ENCODE assay signal across 8 cellular contexts in the genomic region with DNA sequence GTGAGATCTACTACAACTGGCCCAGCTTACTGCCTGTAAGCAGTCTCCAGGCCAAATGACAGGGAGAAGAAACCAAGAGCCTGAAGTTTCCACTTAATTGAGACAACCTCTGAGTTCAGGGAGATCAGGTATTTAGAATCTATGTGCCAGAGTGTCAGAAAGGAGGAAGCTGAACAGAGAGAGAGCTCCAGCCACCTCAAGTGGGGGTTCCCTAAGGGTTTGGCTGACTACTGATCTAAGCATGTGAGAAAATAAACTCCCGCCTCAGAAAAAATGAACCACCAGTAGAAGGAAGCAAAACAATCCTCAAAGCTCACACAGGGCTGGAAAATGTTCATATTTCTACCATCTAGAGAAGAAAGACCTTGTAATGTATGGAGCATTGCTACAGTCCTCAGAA. TPM values are rescaled to one million over a fixed set of nuclear protein-coding genes. Genes with fewer than 3 reads are reported as not detected.
A peak's percentile ranks its signal among the peaks of the same experiment; 100 is the strongest.
DNase-seq lines count a peak whose midpoint lies in the region; ATAC-seq, FAIRE-seq and TF ChIP-seq lines count a peak whose summit lies in the region.

No MANE protein-coding gene starts in this region.

- no peaks in the 10 kb centered on the region for H3K27me3 Mint-ChIP-seq in progenitor cell of endocrine pancreas

- H3K4me1 Mint-ChIP-seq in progenitor cell of endocrine pancreas (ENCODE audit: low read depth): peaks cover 5% of the 10 kb centered on the region

- no peak for FAIRE-seq in frontal cortex (lab: Jason Lieb, UNC)

- TF ChIP-seq CTCF in progenitor cell of endocrine pancreas (IDR thresholded peaks at IDR 0.05; ENCODE audit: unreplicated experiment): no peak

- H3K9me3 Mint-ChIP-seq in activated naive CD4-positive, alpha-beta T cell treated with anti-CD3 and anti-CD28 coated beads, Interleukin-2, amount 50 U/mL, for 72 hours: no peaks in the 10 kb centered on the region
- H3K9me3 Mint-ChIP-seq in progenitor cell of endocrine pancreas (ENCODE audit: low read depth): no peaks in the 10 kb centered on the region

- no peak for DNase-seq in Right ventricle myocardium superior
- DNase-seq in cardiac septum (ENCODE audit: low spot score): no peak
- DNase-seq in activated naive CD4-positive, alpha-beta T cell treated with anti-CD3 and anti-CD28 coated beads, Interleukin-2, amount 50 U/mL, for 72 hours (ENCODE audit: low spot score in 2 of 2): no peak
- no peak for DNase-seq in progenitor cell of endocrine pancreas (ENCODE audit: low spot score, unreplicated experiment)
- no peak for DNase-seq in frontal cortex (ENCODE audit: low spot score in 2 of 2)
- no peak for DNase-seq in GM19240 (ENCODE audit: insufficient read length, low spot score)
- no peak for DNase-seq in NCI-H1048 (lab: John Stamatoyannopoulos, UW)

- H3K36me3 Mint-ChIP-seq in activated naive CD4-positive, alpha-beta T cell treated with anti-CD3 and anti-CD28 coated beads, Interleukin-2, amount 50 U/mL, for 72 hours: peaks cover 0 to 16% of the 10 kb centered on the region in 2 donors
- peaks cover 8% of the 10 kb centered on the region for H3K36me3 Mint-ChIP-seq in progenitor cell of endocrine pancreas (ENCODE audit: insufficient read depth)

- H3K27ac Mint-ChIP-seq in activated naive CD4-positive, alpha-beta T cell treated with anti-CD3 and anti-CD28 coated beads, Interleukin-2, amount 50 U/mL, for 72 hours: no peak overlapping the region
- peak overlapping the region; percentile 61 for H3K27ac Mint-ChIP-seq in progenitor cell of endocrine pancreas

- ATAC-seq in Right ventricle myocardium superior (ENCODE audit: poor library complexity) (peak; percentile 52), HG03159 (IDR thresholded peaks at IDR 0.05; ENCODE audit: unreplicated experiment) (peak; percentile 80)
- peak; percentile 29 to 32 for ATAC-seq in activated naive CD4-positive, alpha-beta T cell treated with anti-CD3 and anti-CD28 coated beads, Interleukin-2, amount 50 U/mL, for 72 hours

- H3K4me3 Mint-ChIP-seq in progenitor cell of endocrine pancreas (ENCODE audit: low read depth): no peak overlapping the region

- intact Hi-C loops in Right ventricle myocardium superior (cut with DNase I): no loop called here
- intact Hi-C loops in cardiac septum (cut with DNase I): no loop called here

RNA-seq across cellular contexts. Expression of a gene that starts 25.0 kb away (rescaled TPM):
- total RNA-seq in Right ventricle myocardium superior: 69.7 TPM
- total RNA-seq in cardiac septum: 85.9 TPM
- 10 to 100 TPM; 78.8 to 92.8 TPM for total RNA-seq in activated naive CD4-positive, alpha-beta T cell treated with anti-CD3 and anti-CD28 coated beads, Interleukin-2, amount 50 U/mL, for 72 hours
- total RNA-seq in progenitor cell of endocrine pancreas: 237 and 238 TPM in 2 replicates
- total RNA-seq in frontal cortex: 84.4 TPM

RNA-seq across cellular contexts. Expression of a gene that starts 46.6 kb away (rescaled TPM):
- total RNA-seq in Right ventricle myocardium superior (40.3 TPM), cardiac septum (33.4 TPM), progenitor cell of endocrine pancreas (23.1 and 27.1 TPM in 2 replicates), frontal cortex (31.8 TPM)
- total RNA-seq in activated naive CD4-positive, alpha-beta T cell treated with anti-CD3 and anti-CD28 coated beads, Interleukin-2, amount 50 U/mL, for 72 hours: 10 to 100 TPM; 10.7 to 14.6 TPM
